In genomic region chr1:31183927-31184554, GRCh38 we compare ENCODE assay signal across 9 cellular contexts. TPM values are rescaled to one million over a fixed set of nuclear protein-coding genes. Genes with fewer than 3 reads are reported as not detected.
DNase-seq lines count a peak whose midpoint lies in the region; ATAC-seq, FAIRE-seq and TF ChIP-seq lines count a peak whose summit lies in the region.
"Had no signal": no experiment of that assay in that cellular context is flagged by ENCODE, and none has a peak within 500 bp of the region (broad histone marks: within the 10 kb centered on the region; RNA-seq: fewer than 3 reads in every experiment).

No MANE protein-coding gene starts in this region.

- H3K9me3 Mint-ChIP-seq in Calu3 (ENCODE audit: low read depth, unreplicated experiment) (no peaks in the 10 kb centered on the region), astrocyte (ENCODE audit: unreplicated experiment) (no peaks in the 10 kb centered on the region)
- H3K9me3 Mint-ChIP-seq in stimulated activated naive CD8-positive, alpha-beta T cell treated with anti-CD3 and anti-CD28 coated beads, Interleukin-15, amount 100 ng/mL, for 72 hours: no peaks in the 10 kb centered on the region
- H3K9me3 Mint-ChIP-seq: T-cell had no signal

- H3K4me1 Mint-ChIP-seq in Calu3 (ENCODE audit: low read depth, unreplicated experiment): no peaks in the 10 kb centered on the region
- H3K4me1 Mint-ChIP-seq in astrocyte (ENCODE audit: low read depth, unreplicated experiment): peaks cover 3% of the 10 kb centered on the region
- peaks cover 16% of the 10 kb centered on the region for H3K4me1 Mint-ChIP-seq in stimulated activated naive CD8-positive, alpha-beta T cell treated with anti-CD3 and anti-CD28 coated beads, Interleukin-15, amount 100 ng/mL, for 72 hours

- H3K9ac ChIP-seq in astrocyte (ENCODE audit: low read length): no peak overlapping the region

- peaks cover 4% of the 10 kb centered on the region for H3K36me3 Mint-ChIP-seq in Calu3 (ENCODE audit: insufficient read depth, unreplicated experiment)
- peaks cover 2% of the 10 kb centered on the region for H3K36me3 Mint-ChIP-seq in astrocyte (ENCODE audit: low read depth, unreplicated experiment)
- H3K36me3 Mint-ChIP-seq: T-cell had no signal

- peaks cover 72% of the 10 kb centered on the region for H3K27me3 Mint-ChIP-seq in Calu3 (ENCODE audit: unreplicated experiment)
- peaks cover 20% of the 10 kb centered on the region for H3K27me3 Mint-ChIP-seq in astrocyte (ENCODE audit: low read depth, unreplicated experiment)
- peaks cover 60% of the 10 kb centered on the region for H3K27me3 Mint-ChIP-seq in stimulated activated naive CD8-positive, alpha-beta T cell treated with anti-CD3 and anti-CD28 coated beads, Interleukin-15, amount 100 ng/mL, for 72 hours

- H3K79me2 ChIP-seq in astrocyte (ENCODE audit: insufficient read depth, low read length): no peaks in the 10 kb centered on the region

- peaks cover 11% of the 10 kb centered on the region for H4K20me1 ChIP-seq in astrocyte (ENCODE audit: insufficient read depth, low read length)

- no peaks in the 10 kb centered on the region for H3K36me3 ChIP-seq in astrocyte (ENCODE audit: insufficient read depth, low read length)

- DNase-seq in Calu3: peak; percentile 66
- peak; percentile 83 for DNase-seq in HEK293T (ENCODE audit: extremely low spot score)
- DNase-seq in NCI-H82 treated with DMSO at 0.1 percent for 48 hours (lab: John Stamatoyannopoulos, UW; ENCODE audit: unreplicated experiment): peak; percentile 38
- DNase-seq in astrocyte (ENCODE audit: low read depth): no peak
- peak; percentile 34 for DNase-seq in kidney tubule cell (ENCODE audit: low spot score)
- peak; percentile 29 to 43 for DNase-seq in stimulated activated naive CD8-positive, alpha-beta T cell treated with anti-CD3 and anti-CD28 coated beads, Interleukin-15, amount 100 ng/mL, for 72 hours
- no peak for DNase-seq in 8988T

- POLR2A ChIA-PET in HEK293T (lab: Yijun Ruan, JAX): interaction anchor here (0.6 to 1.4 kb wide), 2 partner anchors 13 to 148 kb away, joined by 3 read pairs; no protein-coding TSS in a partner anchor

- H3K4me3 ChIP-seq in astrocyte (ENCODE audit: insufficient read depth, low read depth, low read length): no peak overlapping the region

- FAIRE-seq in astrocyte (lab: Jason Lieb, UNC): no peak

- no peak overlapping the region for H3K4me2 ChIP-seq in astrocyte (ENCODE audit: low read length)

- ATAC-seq in stimulated activated naive CD8-positive, alpha-beta T cell treated with anti-CD3 and anti-CD28 coated beads, Interleukin-15, amount 100 ng/mL, for 72 hours: no peak
- no peak for ATAC-seq in GM19467 (IDR thresholded peaks at IDR 0.05; ENCODE audit: unreplicated experiment)
- ATAC-seq: T-cell had no signal

- peaks cover 5% of the 10 kb centered on the region for H3K4me1 ChIP-seq in astrocyte (ENCODE audit: insufficient read depth, low read length)

- CTCF ChIA-PET in Calu3 (lab: Charles Lee) (interaction anchor here (0.5 to 2.2 kb wide), 6 partner anchors 193 to 461 kb away, joined by 3 to 5 read pairs (median 3); partner anchors contain the start of gene PEF1), HEK293T (lab: Yijun Ruan, JAX) (interaction anchor here (0.6 to 2.8 kb wide), 34 partner anchors 7 to 365 kb away, joined by 3 to 15 read pairs (median 4); no protein-coding TSS in a partner anchor)

- BruUV-seq in Calu3 (replicated peaks; lab: Mats Ljungman, UMichigan): no TSS peak

- no peaks in the 10 kb centered on the region for H3K9me3 ChIP-seq in astrocyte (ENCODE audit: insufficient read depth, low read depth, low read length)

- no peak overlapping the region for H3K27ac ChIP-seq in astrocyte (ENCODE audit: low read depth, low read length)

- no peak overlapping the region for H3K4me3 Mint-ChIP-seq in Calu3 (ENCODE audit: low read depth, unreplicated experiment)
- H3K4me3 Mint-ChIP-seq in astrocyte (ENCODE audit: unreplicated experiment): no peak overlapping the region
- no peak overlapping the region for H3K4me3 Mint-ChIP-seq in stimulated activated naive CD8-positive, alpha-beta T cell treated with anti-CD3 and anti-CD28 coated beads, Interleukin-15, amount 100 ng/mL, for 72 hours
- H3K4me3 Mint-ChIP-seq: T-cell had no signal

- no peak overlapping the region for H3K27ac Mint-ChIP-seq in Calu3 (ENCODE audit: unreplicated experiment)
- H3K27ac Mint-ChIP-seq in astrocyte (ENCODE audit: unreplicated experiment): no peak overlapping the region
- no peak overlapping the region for H3K27ac Mint-ChIP-seq in stimulated activated naive CD8-positive, alpha-beta T cell treated with anti-CD3 and anti-CD28 coated beads, Interleukin-15, amount 100 ng/mL, for 72 hours
- H3K27ac Mint-ChIP-seq: T-cell had no signal

- peaks cover 8% of the 10 kb centered on the region for H3K27me3 ChIP-seq in astrocyte (ENCODE audit: insufficient read depth, low read length)

- no peak overlapping the region for H2AFZ ChIP-seq in astrocyte (ENCODE audit: low read depth, low read length)

- intact Hi-C loops in Calu3 (cut with micrococcal nuclease; ENCODE audit: unreplicated experiment): loop anchor here (2.0 kb wide), 1 partner anchor 239 kb away; no protein-coding TSS in a partner anchor

- TF ChIP-seq CTCF in Calu3 (IDR thresholded peaks at IDR 0.05; ENCODE audit: unreplicated experiment) (peak; percentile 87), astrocyte (IDR thresholded peaks at IDR 0.05; ENCODE audit: insufficient read depth, low read depth, low read length) (peak; percentile 85)

TF ChIP-seq in HEK293T, 16 proteins besides CTCF, POLR2A, EP300 and RAD21:
- TF ChIP-seq NFRKB (IDR thresholded peaks at IDR 0.05) (no peak), ARNT (IDR thresholded peaks at IDR 0.05) (no peak), L3MBTL2 (conservative IDR thresholded peaks at IDR 0.05) (no peak), HDGF (IDR thresholded peaks at IDR 0.05; ENCODE audit: borderline replicate concordance) (no peak), TARDBP (IDR thresholded peaks at IDR 0.05) (no peak), FOXA1 (IDR thresholded peaks at IDR 0.05) (no peak), SP1 (IDR thresholded peaks at IDR 0.05) (no peak), FOXM1 (IDR thresholded peaks at IDR 0.05; ENCODE audit: borderline replicate concordance) (no peak), FOXK2 (IDR thresholded peaks at IDR 0.05) (no peak), BHLHE40 (IDR thresholded peaks at IDR 0.05; ENCODE audit: borderline replicate concordance) (no peak), PKNOX1 (IDR thresholded peaks at IDR 0.05) (no peak), SUZ12 (IDR thresholded peaks at IDR 0.05) (no peak)
TF ChIP-seq in HEK293T: peak in this region for 0.

RNA-seq across cellular contexts. Expression of gene NKAIN1, which starts 55.6 kb away (rescaled TPM):
- total RNA-seq in Calu3 (2022) (not detected in 2 replicates), astrocyte (5.6 and 6.8 TPM in 2 replicates)

Comparison
In these comparisons a context has a peak if more than half of its experiments do, and no peak if none do; other contexts are left out.
1. DNase-seq: peak in Calu3 (single experiment), HEK293T (single experiment), NCI-H82 treated with DMSO at 0.1 percent for 48 hours (single experiment), kidney tubule cell (single experiment) and stimulated activated naive CD8-positive, alpha-beta T cell treated with anti-CD3 and anti-CD28 coated beads, Interleukin-15, amount 100 ng/mL, for 72 hours (2 of 2); none in astrocyte (single experiment) and 8988T (single experiment).